Comparison of ENCODE assay signal across 1 cellular context in genomic region chr5:113020461-113021273, GRCh38.
TF ChIP-seq lines count a peak whose summit lies in the region.

No MANE protein-coding gene starts in this region.

TF ChIP-seq in HepG2, 621 proteins besides CTCF, POLR2A, EP300 and RAD21 (continued from another document and continues in another):
- TF ChIP-seq SALL2 (CRISPR knock-in tag; IDR thresholded peaks at IDR 0.05) (no peak), PRDM4 (CRISPR knock-in tag; IDR thresholded peaks at IDR 0.05; ENCODE audit: borderline replicate concordance) (no peak), POGZ (CRISPR knock-in tag; IDR thresholded peaks at IDR 0.05) (no peak), ZNF280D (CRISPR knock-in tag; IDR thresholded peaks at IDR 0.05) (no peak), TCF7 (IDR thresholded peaks at IDR 0.05; ENCODE audit: low read depth) (peak; percentile 72), GABPA (IDR thresholded peaks at IDR 0.05; ENCODE audit: low read depth, low read length) (no peak), GABPA (CRISPR knock-in tag; IDR thresholded peaks at IDR 0.05; ENCODE audit: low read depth) (peak; percentile 52), TBX2 (CRISPR knock-in tag; IDR thresholded peaks at IDR 0.05; ENCODE audit: borderline replicate concordance) (no peak), ZNF687 (CRISPR knock-in tag; IDR thresholded peaks at IDR 0.05) (no peak), TARDBP (CRISPR knock-in tag; IDR thresholded peaks at IDR 0.05) (no peak), SOX5 (CRISPR knock-in tag; IDR thresholded peaks at IDR 0.05; ENCODE audit: borderline replicate concordance) (peak; percentile 89), JUND (CRISPR knock-in tag; IDR thresholded peaks at IDR 0.05) (peak; percentile 68), MYC (CRISPR knock-in tag; IDR thresholded peaks at IDR 0.05; ENCODE audit: borderline replicate concordance) (no peak), ATAD3A (CRISPR knock-in tag; IDR thresholded peaks at IDR 0.05) (no peak), ZNF570 (CRISPR knock-in tag; IDR thresholded peaks at IDR 0.05; ENCODE audit: borderline replicate concordance) (no peak), SNRNP70 (IDR thresholded peaks at IDR 0.05; ENCODE audit: low read depth, low read length) (no peak), TRIM22 (IDR thresholded peaks at IDR 0.05) (no peak), CENPT (CRISPR knock-in tag; IDR thresholded peaks at IDR 0.05; ENCODE audit: low read depth) (no peak), JUNB (CRISPR knock-in tag; IDR thresholded peaks at IDR 0.05; ENCODE audit: borderline replicate concordance) (peak; percentile 86; the same call in 1 of the 2 replicates), ZFYVE20 (CRISPR knock-in tag; IDR thresholded peaks at IDR 0.05; ENCODE audit: borderline replicate concordance, low read depth) (no peak), CCAR2 (optimal IDR thresholded peaks at IDR 0.05; ENCODE audit: low read depth, low read length) (no peak), DMAP1 (CRISPR knock-in tag; IDR thresholded peaks at IDR 0.05) (no peak), ZNF75D (CRISPR knock-in tag; IDR thresholded peaks at IDR 0.05; ENCODE audit: borderline replicate concordance) (no peak), KMT2B (CRISPR knock-in tag; IDR thresholded peaks at IDR 0.05) (no peak), ELF1 (CRISPR knock-in tag; IDR thresholded peaks at IDR 0.05) (no peak), ZNF30 (CRISPR knock-in tag; IDR thresholded peaks at IDR 0.05) (no peak), ZBTB42 (CRISPR knock-in tag; IDR thresholded peaks at IDR 0.05) (no peak), ZSCAN21 (CRISPR knock-in tag; IDR thresholded peaks at IDR 0.05; ENCODE audit: borderline replicate concordance) (no peak), HNRNPL (IDR thresholded peaks at IDR 0.05; ENCODE audit: low read depth, low read length) (no peak), KAT2B (IDR thresholded peaks at IDR 0.05; ENCODE audit: borderline replicate concordance, low read depth, low read length) (no peak), ZNF816 (CRISPR knock-in tag; IDR thresholded peaks at IDR 0.05; ENCODE audit: borderline replicate concordance) (0 out of 2 replicates have a peak, but pooled peaks have one; percentile 50), ERF (CRISPR knock-in tag; IDR thresholded peaks at IDR 0.05) (no peak), ZMAT3 (CRISPR knock-in tag; conservative IDR thresholded peaks at IDR 0.05) (no peak), SKIL (CRISPR knock-in tag; IDR thresholded peaks at IDR 0.05; ENCODE audit: borderline replicate concordance) (no peak), AHDC1 (CRISPR knock-in tag; IDR thresholded peaks at IDR 0.05; ENCODE audit: borderline replicate concordance) (peak; percentile 92; the same call in 1 of the 2 replicates), ZFP1 (CRISPR knock-in tag; IDR thresholded peaks at IDR 0.05) (0 out of 2 replicates have a peak, but pooled peaks have one; percentile 34), ZNF446 (CRISPR knock-in tag; IDR thresholded peaks at IDR 0.05) (no peak), SKI (IDR thresholded peaks at IDR 0.05; ENCODE audit: partially characterized antibody) (no peak), RAD51 (IDR thresholded peaks at IDR 0.05; ENCODE audit: borderline replicate concordance) (no peak), ZNF350 (CRISPR knock-in tag; IDR thresholded peaks at IDR 0.05; ENCODE audit: borderline replicate concordance, low read depth) (no peak), ARNT (IDR thresholded peaks at IDR 0.05) (no peak), ZFP36 (IDR thresholded peaks at IDR 0.05; ENCODE audit: borderline replicate concordance, low read depth, low read length, partially characterized antibody) (no peak)
- TF ChIP-seq, protein P1, sequence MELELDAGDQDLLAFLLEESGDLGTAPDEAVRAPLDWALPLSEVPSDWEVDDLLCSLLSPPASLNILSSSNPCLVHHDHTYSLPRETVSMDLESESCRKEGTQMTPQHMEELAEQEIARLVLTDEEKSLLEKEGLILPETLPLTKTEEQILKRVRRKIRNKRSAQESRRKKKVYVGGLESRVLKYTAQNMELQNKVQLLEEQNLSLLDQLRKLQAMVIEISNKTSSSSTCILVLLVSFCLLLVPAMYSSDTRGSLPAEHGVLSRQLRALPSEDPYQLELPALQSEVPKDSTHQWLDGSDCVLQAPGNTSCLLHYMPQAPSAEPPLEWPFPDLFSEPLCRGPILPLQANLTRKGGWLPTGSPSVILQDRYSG (CRISPR knock-in tag; IDR thresholded peaks at IDR 0.05): no peak
- TF ChIP-seq, protein P2, sequence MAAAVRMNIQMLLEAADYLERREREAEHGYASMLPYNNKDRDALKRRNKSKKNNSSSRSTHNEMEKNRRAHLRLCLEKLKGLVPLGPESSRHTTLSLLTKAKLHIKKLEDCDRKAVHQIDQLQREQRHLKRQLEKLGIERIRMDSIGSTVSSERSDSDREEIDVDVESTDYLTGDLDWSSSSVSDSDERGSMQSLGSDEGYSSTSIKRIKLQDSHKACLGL (CRISPR knock-in tag; IDR thresholded peaks at IDR 0.05): no peak
